36 cellular contexts compared by ENCODE assay signal in genomic region chr12:109033239-109034196, GRCh38.
DNase-seq lines count a peak whose midpoint lies in the region; ATAC-seq and TF ChIP-seq lines count a peak whose summit lies in the region.
"Had no signal": no experiment of that assay in that cellular context is flagged by ENCODE, and none has a peak within 500 bp of the region (broad histone marks: within the 10 kb centered on the region; RNA-seq: fewer than 3 reads in every experiment).

No MANE protein-coding gene starts in this region.

- CTCF ChIA-PET in HEK293 (lab: Yijun Ruan, JAX), result interaction anchor here (0.9 kb wide), 1 partner anchor 39 kb away, joined by 4 read pairs; no protein-coding TSS in a partner anchor

- no peak overlapping the region for H3K4me3 Mint-ChIP-seq in T-helper 2 cell treated with Interferon-gamma antibody and Interleukin-4, amounts not matched to agents 5 μg/mL and 100 μg/mL, for 36 hours
- H3K4me3 Mint-ChIP-seq: activated T-cell treated with anti-CD3 and anti-CD28 coated beads, Interleukin-2, amount 50 U/mL, for 24 hours; endodermal cell; neural progenitor cell; stimulated activated naive CD8-positive, alpha-beta T cell treated with anti-CD3 and anti-CD28 coated beads, Interleukin-15, Interleukin-2, amounts not matched to agents 100 ng/mL and 50 ng/mL, for 24 hours; T-helper 1 cell treated with Interleukin-12 subunit alpha and Interleukin-12 subunit beta and Interleukin-4 antibody, amounts not matched to agents 30 μg/mL and 1 μg/mL, for 36 hours had no signal

- POLR2A ChIA-PET in HEK293 (lab: Yijun Ruan, JAX), result no interaction called here

- H3K4me1 Mint-ChIP-seq in T-helper 2 cell treated with Interferon-gamma antibody and Interleukin-4, amounts not matched to agents 5 μg/mL and 100 μg/mL, for 36 hours (ENCODE audit: low read depth), result no peaks in the 10 kb centered on the region
- H3K4me1 Mint-ChIP-seq: endodermal cell had no signal

- no peaks in the 10 kb centered on the region for H3K36me3 ChIP-seq in HEK293 (ENCODE audit: control insufficient read depth in 2 of 2, insufficient read depth in 1 of 2, low read length in 2 of 2)
- H3K36me3 ChIP-seq: esophagus squamous epithelium, heart left ventricle, MG63, neural progenitor cell, spleen had no signal

- no peak overlapping the region for H3K27ac ChIP-seq in HEK293 (ENCODE audit: extremely low read depth, low read depth, low read length)
- H3K27ac ChIP-seq: esophagus squamous epithelium, foreskin keratinocyte, heart left ventricle, HL-60, neural progenitor cell, SK-N-MC, spleen, testis had no signal

- H3K9me3 ChIP-seq in HEK293 (ENCODE audit: control insufficient read depth, insufficient read depth, low read depth, low read length), result no peaks in the 10 kb centered on the region
- H3K9me3 ChIP-seq: esophagus squamous epithelium, MG63, testis had no signal

- H3K4me1 ChIP-seq in HEK293 (ENCODE audit: control insufficient read depth, insufficient read depth, low read length), result no peaks in the 10 kb centered on the region
- H3K4me1 ChIP-seq: esophagus squamous epithelium, foreskin keratinocyte, spleen, testis had no signal

- H3K4me3 ChIP-seq in HEK293 (ENCODE audit: low read depth, low read length), result no peak overlapping the region
- H3K4me3 ChIP-seq: esophagus squamous epithelium, heart left ventricle, MG63, neural progenitor cell, SK-N-MC, spleen, testis had no signal

- no peak for ATAC-seq in HG02798 (IDR thresholded peaks at IDR 0.05; ENCODE audit: poor library complexity, unreplicated experiment)
- no peak for ATAC-seq in GM21723 (IDR thresholded peaks at IDR 0.05; ENCODE audit: unreplicated experiment)
- ATAC-seq: foreskin keratinocyte, heart left ventricle, left ventricle myocardium superior, right cardiac atrium had no signal

- DNase-seq in DMS79 (lab: John Stamatoyannopoulos, UW), result peak; percentile 65
- DNase-seq in NCI-H2171 (lab: John Stamatoyannopoulos, UW), result peak; percentile 62
- DNase-seq in left kidney (ENCODE audit: low read depth, low spot score), result peak; percentile 32
- no peak for DNase-seq in T-helper 1 cell
- no peak for DNase-seq in T-helper 2 cell treated with Interferon-gamma antibody and Interleukin-4, amounts not matched to agents 5 μg/mL and 100 μg/mL, for 36 hours (ENCODE audit: low spot score)
- DNase-seq: activated gamma-delta T cell treated with Interleukin-2 at 50 U/mL for 16 hours; activated T-cell treated with anti-CD3 and anti-CD28 coated beads, Interleukin-2, amount 50 U/mL, for 24 hours; C1 segment of cervical spinal cord; central memory CD4-positive, alpha-beta T cell; dermis blood vessel endothelial cell; DND-41; endodermal cell; esophagus squamous epithelium; foreskin keratinocyte; GOT3; heart left ventricle; KBM-7; left ventricle myocardium superior; mesendoderm; MG63; NCI-H1694 treated with DMSO at 0.1 percent for 48 hours; NCI-H226; OCI-M1; right cardiac atrium; spleen; stimulated activated CD4-positive, alpha-beta T cell treated with anti-CD3 and anti-CD28 coated beads, Interleukin-2, amount 100 ng/mL, for 24 hours; stimulated activated CD8-positive, alpha-beta memory T cell treated with anti-CD3 and anti-CD28 coated beads, Interleukin-4, amount 100 ng/mL, for 48 hours; testis had no signal

- H3K27ac Mint-ChIP-seq in T-helper 2 cell treated with Interferon-gamma antibody and Interleukin-4, amounts not matched to agents 5 μg/mL and 100 μg/mL, for 36 hours, result no peak overlapping the region
- H3K27ac Mint-ChIP-seq: activated T-cell treated with anti-CD3 and anti-CD28 coated beads, Interleukin-2, amount 50 U/mL, for 24 hours; endodermal cell; neural progenitor cell; stimulated activated naive CD8-positive, alpha-beta T cell treated with anti-CD3 and anti-CD28 coated beads, Interleukin-15, Interleukin-2, amounts not matched to agents 100 ng/mL and 50 ng/mL, for 24 hours; T-helper 1 cell treated with Interleukin-12 subunit alpha and Interleukin-12 subunit beta and Interleukin-4 antibody, amounts not matched to agents 30 μg/mL and 1 μg/mL, for 36 hours had no signal

- peaks cover 16% of the 10 kb centered on the region for H3K27me3 Mint-ChIP-seq in T-helper 2 cell treated with Interferon-gamma antibody and Interleukin-4, amounts not matched to agents 5 μg/mL and 100 μg/mL, for 36 hours (ENCODE audit: low read depth)

- H3K36me3 Mint-ChIP-seq in T-helper 2 cell treated with Interferon-gamma antibody and Interleukin-4, amounts not matched to agents 5 μg/mL and 100 μg/mL, for 36 hours (ENCODE audit: low read depth), result no peaks in the 10 kb centered on the region
- H3K36me3 Mint-ChIP-seq: neural progenitor cell had no signal

- no peak for TF ChIP-seq CTCF in HEK293 (tag by site-specific recombination; IDR thresholded peaks at IDR 0.05)

- H3K9me3 Mint-ChIP-seq in T-helper 2 cell treated with Interferon-gamma antibody and Interleukin-4, amounts not matched to agents 5 μg/mL and 100 μg/mL, for 36 hours, result peaks cover 13% of the 10 kb centered on the region

TF ChIP-seq in HEK293, 187 proteins besides CTCF, POLR2A, EP300 and RAD21:
- TF ChIP-seq PRDM6 (tag by site-specific recombination; IDR thresholded peaks at IDR 0.05) (peak; percentile 83), FEZF1 (tag by site-specific recombination; IDR thresholded peaks at IDR 0.05) (peak; percentile 58), ZFHX2 (tag by site-specific recombination; conservative IDR thresholded peaks at IDR 0.05) (no peak)

Comparison
In these comparisons a context has a peak if more than half of its experiments do, and no peak if none do; other contexts are left out.
1. DNase-seq: peak in DMS79 (single experiment), NCI-H2171 (single experiment) and left kidney (single experiment); none in T-helper 1 cell (0 of 5) and T-helper 2 cell treated with Interferon-gamma antibody and Interleukin-4, amounts not matched to agents 5 μg/mL and 100 μg/mL, for 36 hours (single experiment).